ENCODE assay signal across 8 cellular contexts in genomic region chr10:98323221-98324164, GRCh38. TPM values are rescaled to one million over a fixed set of nuclear protein-coding genes. Genes with fewer than 3 reads are reported as not detected.
A peak's percentile ranks its signal among the peaks of the same experiment; 100 is the strongest.
DNase-seq lines count a peak whose midpoint lies in the region; ATAC-seq lines count a peak whose summit lies in the region.

No MANE protein-coding gene starts in this region.

- H3K9me3 ChIP-seq in naive thymus-derived CD4-positive, alpha-beta T cell (ENCODE audit: control insufficient read depth in 2 of 3, low read length in 3 of 3): no peaks in the 10 kb centered on the region

- H3K36me3 ChIP-seq in naive thymus-derived CD4-positive, alpha-beta T cell (ENCODE audit: control insufficient read depth in 2 of 3, insufficient read depth in 3 of 3, low read length in 3 of 3): no peaks in the 10 kb centered on the region

- H3K4me1 Mint-ChIP-seq in naive thymus-derived CD4-positive, alpha-beta T cell: no peaks in the 10 kb centered on the region

- POLR2A ChIA-PET in naive thymus-derived CD4-positive, alpha-beta T cell (lab: Charles Lee): no interaction called here

- peak; percentile 34 for DNase-seq in NCI-H774 (lab: John Stamatoyannopoulos, UW)
- DNase-seq in dedifferentiated amniotic fluid mesenchymal stem cell (ENCODE audit: extremely low spot score): peak; percentile 59
- peak in 1 of 9 donors; percentile 20 for DNase-seq in naive thymus-derived CD4-positive, alpha-beta T cell
- no peak for DNase-seq in activated effector memory CD4-positive, alpha-beta T cell treated with Interleukin-2 at 50 U/mL for 16 hours
- DNase-seq in NCI-H446 (lab: John Stamatoyannopoulos, UW): no peak

- no peak overlapping the region for H3K4me3 Mint-ChIP-seq in naive thymus-derived CD4-positive, alpha-beta T cell

- no peak overlapping the region for H3K27ac Mint-ChIP-seq in naive thymus-derived CD4-positive, alpha-beta T cell

- CTCF ChIA-PET in naive thymus-derived CD4-positive, alpha-beta T cell (lab: Charles Lee): no interaction called here

- ATAC-seq in GM19351 (IDR thresholded peaks at IDR 0.05; ENCODE audit: unreplicated experiment): peak; percentile 53
- peak; percentile 95 for ATAC-seq in naive thymus-derived CD4-positive, alpha-beta T cell
- ATAC-seq in HG03135 (IDR thresholded peaks at IDR 0.05; ENCODE audit: unreplicated experiment): no peak
- ATAC-seq in GM21737 (IDR thresholded peaks at IDR 0.05; ENCODE audit: unreplicated experiment): no peak

- H3K36me3 Mint-ChIP-seq in naive thymus-derived CD4-positive, alpha-beta T cell: no peaks in the 10 kb centered on the region

- peaks cover 0 to 12% (median 2%) of the 10 kb centered on the region in 5 donors for H3K27me3 Mint-ChIP-seq in naive thymus-derived CD4-positive, alpha-beta T cell

- no peaks in the 10 kb centered on the region for H3K27me3 ChIP-seq in naive thymus-derived CD4-positive, alpha-beta T cell (ENCODE audit: control insufficient read depth in 2 of 2, insufficient read depth in 2 of 2, low read length in 2 of 2)

- H3K4me1 ChIP-seq in naive thymus-derived CD4-positive, alpha-beta T cell (ENCODE audit: control insufficient read depth in 2 of 2, insufficient read depth in 2 of 2, low read length in 2 of 2): no peaks in the 10 kb centered on the region

- peaks cover 0 to 2% (median 0%) of the 10 kb centered on the region in 11 donors for H3K9me3 Mint-ChIP-seq in naive thymus-derived CD4-positive, alpha-beta T cell

- no peak overlapping the region for H3K27ac ChIP-seq in naive thymus-derived CD4-positive, alpha-beta T cell (ENCODE audit: low read depth, low read length)

- intact Hi-C loops in naive thymus-derived CD4-positive, alpha-beta T cell (cut with micrococcal nuclease): no loop called here

- no peak overlapping the region for H3K4me3 ChIP-seq in naive thymus-derived CD4-positive, alpha-beta T cell (ENCODE audit: low read length)

RNA-seq across cellular contexts. Expression of gene LOXL4, which starts 55.5 kb away (rescaled TPM):
- total RNA-seq in naive thymus-derived CD4-positive, alpha-beta T cell: not detected
- not detected for polyA plus RNA-seq in naive thymus-derived CD4-positive, alpha-beta T cell

Comparison
In these comparisons a context has a peak if more than half of its experiments do, and no peak if none do; other contexts are left out.
1. ATAC-seq: peak in GM19351 (single experiment) and naive thymus-derived CD4-positive, alpha-beta T cell (single experiment); none in HG03135 (single experiment) and GM21737 (single experiment).
2. DNase-seq: peak in NCI-H774 (single experiment) and dedifferentiated amniotic fluid mesenchymal stem cell (single experiment); none in activated effector memory CD4-positive, alpha-beta T cell treated with Interleukin-2 at 50 U/mL for 16 hours (single experiment) and NCI-H446 (0 of 2).